In genomic region chr10:124525751-124526600, GRCh38 we compare ENCODE assay signal across 19 cellular contexts.
DNase-seq lines count a peak whose midpoint lies in the region; FAIRE-seq and TF ChIP-seq lines count a peak whose summit lies in the region.
"Had no signal": no experiment of that assay in that cellular context is flagged by ENCODE, and none has a peak within 500 bp of the region (broad histone marks: within the 10 kb centered on the region; RNA-seq: fewer than 3 reads in every experiment).

No MANE protein-coding gene starts in this region.

- H2BK15ac ChIP-seq in H1 (ENCODE audit: low read length): peak overlapping the region; percentile 40; the same call in 1 of the 2 replicates

- no peak overlapping the region for H2BK120ac ChIP-seq in H1 (replicated peaks; ENCODE audit: low read depth, low read length)

- no peak overlapping the region for H2AFZ ChIP-seq in H1 (ENCODE audit: low read length)

- peaks cover 3% of the 10 kb centered on the region; the same call in 1 of the 2 replicates for H3K79me1 ChIP-seq in H1 (ENCODE audit: low read depth, low read length)

- H4K8ac ChIP-seq in H1 (ENCODE audit: extremely low read depth, insufficient read depth, low read length): no peak overlapping the region; the same call in 1 of the 2 replicates

- FAIRE-seq in H1 (lab: Jason Lieb, UNC): no peak
- FAIRE-seq: GM12891, islet of Langerhans had no signal

- H2BK12ac ChIP-seq in H1 (ENCODE audit: low read depth, low read length): peak overlapping the region; percentile 72; the same call in 1 of the 2 replicates

- CTCF ChIA-PET in H1 (lab: Charles Lee; ENCODE audit: partially characterized antibody): interaction anchor here (0.6 to 38.0 kb wide), 6 partner anchors 11 to 219 kb away, joined by 3 to 681 read pairs (median 3); no protein-coding TSS in a partner anchor

- no peak for TF ChIP-seq EP300 in H1 (IDR thresholded peaks at IDR 0.05; ENCODE audit: borderline replicate concordance in 1 of 2, low read depth in 2 of 2, low read length in 2 of 2)
- no peak for TF ChIP-seq EP300 in suprapubic skin (IDR thresholded peaks at IDR 0.05)

- WGBS in H1 (ENCODE audit: extremely low coverage in 1 of 2, insufficient coverage in 1 of 2, insufficient read length in 1 of 2, insufficient replicate concordance in 2 of 2, low coverage in 1 of 2, low lambda C conversion rate in 2 of 2, missing lambda C conversion rate in 1 of 2), 2 experiments: 85% methylated on average over 19 of the region's 20 CpGs; no CpG with 5 or more reads in 1 of the 2 experiments
- WGBS in suprapubic skin: 89% methylated on average over 12 of the region's 20 CpGs

- H3K9ac ChIP-seq in H1 (replicated peaks in 1 of 4; ENCODE audit: extremely low read depth in 1 of 4, low read depth in 3 of 4, low read length in 3 of 4) (no peak overlapping the region), muscle layer of colon (ENCODE audit: low read length) (no peak overlapping the region)

- H3K18ac ChIP-seq in H1 (ENCODE audit: extremely low read depth, low read length): no peak overlapping the region

- H3K23ac ChIP-seq in H1 (ENCODE audit: insufficient read length): no peak overlapping the region

- H3K23me2 ChIP-seq in H1 (ENCODE audit: low read depth, low read length): no peaks in the 10 kb centered on the region

- no peak overlapping the region for H3K4ac ChIP-seq in H1 (replicated peaks; ENCODE audit: insufficient read length, low read depth, low read length)

- H3K36me3 ChIP-seq in H7 (replicated peaks; ENCODE audit: control insufficient read depth, insufficient read depth, low read length): no peaks in the 10 kb centered on the region
- H3K36me3 ChIP-seq in H1 (ENCODE audit: control insufficient read depth in 2 of 4, insufficient read depth in 4 of 4, low read length in 3 of 4): no peaks in the 10 kb centered on the region
- H3K36me3 ChIP-seq in muscle layer of colon (ENCODE audit: insufficient read depth, low read length): no peaks in the 10 kb centered on the region
- no peaks in the 10 kb centered on the region for H3K36me3 ChIP-seq in suprapubic skin
- H3K36me3 ChIP-seq in BE2C: no peaks in the 10 kb centered on the region
- H3K36me3 ChIP-seq: cardiac muscle cell, neutrophil had no signal

- no peaks in the 10 kb centered on the region for H3K27me3 ChIP-seq in H7 (ENCODE audit: control insufficient read depth, insufficient read depth, low read length)
- H3K27me3 ChIP-seq in H1 (replicated peaks in 1 of 4; ENCODE audit: control insufficient read depth in 3 of 4, extremely low read depth in 1 of 4, insufficient read depth in 3 of 4, low read length in 3 of 4): no peaks in the 10 kb centered on the region
- no peaks in the 10 kb centered on the region for H3K27me3 ChIP-seq in muscle layer of colon (ENCODE audit: control insufficient read depth in 1 of 2, insufficient read depth in 2 of 2, low read length in 2 of 2)
- no peaks in the 10 kb centered on the region for H3K27me3 ChIP-seq in suprapubic skin
- no peaks in the 10 kb centered on the region for H3K27me3 ChIP-seq in BE2C
- H3K27me3 ChIP-seq: cardiac muscle cell had no signal

- no peak overlapping the region for H2BK20ac ChIP-seq in H1 (ENCODE audit: low read length)

- H3K14ac ChIP-seq in H1 (ENCODE audit: insufficient read length): no peak overlapping the region

- 0 out of 2 replicates have a peak overlapping the region, but pooled peaks have one; percentile 7 for H2AK5ac ChIP-seq in H1 (ENCODE audit: low read depth, low read length)

- POLR2A ChIA-PET in H1 (lab: Charles Lee; ENCODE audit: partially characterized antibody): interaction anchor here (1.2 kb wide), 1 partner anchor 21 kb away, joined by 3 read pairs; no protein-coding TSS in a partner anchor

- TF ChIP-seq CTCF in H1 (IDR thresholded peaks at IDR 0.05; ENCODE audit: control extremely low read depth in 1 of 3, insufficient read depth in 1 of 3, low read depth in 1 of 3, low read length in 3 of 3) (no peak), suprapubic skin (IDR thresholded peaks at IDR 0.05) (no peak), BE2C (IDR thresholded peaks at IDR 0.05; ENCODE audit: low read depth, low read length) (no peak)

- peak overlapping the region; percentile 15; the same call in 1 of the 2 replicates for H2BK5ac ChIP-seq in H1 (ENCODE audit: low read depth, low read length)

- TF ChIP-seq POLR2A in H1 (IDR thresholded peaks at IDR 0.05; ENCODE audit: control extremely low read depth in 1 of 2, low read depth in 2 of 2, low read length in 2 of 2): no peak
- no peak for TF ChIP-seq POLR2A in suprapubic skin (IDR thresholded peaks at IDR 0.05)

- no peaks in the 10 kb centered on the region for H3K79me2 ChIP-seq in H1 (ENCODE audit: control insufficient read depth in 1 of 2, insufficient read depth in 2 of 2, low read length in 2 of 2)

- H4K91ac ChIP-seq in H1 (replicated peaks; ENCODE audit: insufficient read length, low read length): peak overlapping the region; percentile 46

- no peak for TF ChIP-seq RAD21 in H1 (IDR thresholded peaks at IDR 0.05 in 1 of 2, conservative IDR thresholded peaks at IDR 0.05 in 1 of 2; ENCODE audit: low read depth in 2 of 2, low read length in 2 of 2)

- H3K4me3 ChIP-seq in H7 (ENCODE audit: insufficient read depth, low read depth, low read length): no peak overlapping the region
- H3K4me3 ChIP-seq in H1 (ENCODE audit: extremely low read depth in 1 of 4, insufficient read depth in 2 of 4, low read depth in 3 of 4, low read length in 4 of 4): no peak overlapping the region
- H3K4me3 ChIP-seq in muscle layer of colon (ENCODE audit: low read depth in 1 of 2, low read length in 2 of 2): no peak overlapping the region
- no peak overlapping the region for H3K4me3 ChIP-seq in suprapubic skin
- no peak overlapping the region for H3K4me3 ChIP-seq in BE2C (ENCODE audit: low read depth, low read length)
- H3K4me3 ChIP-seq: cardiac muscle cell had no signal

- H3K56ac ChIP-seq in H1 (replicated peaks; ENCODE audit: insufficient read length, low read depth, low read length): no peak overlapping the region

- DNase-seq in H7: peak; percentile 70
- DNase-seq in H1 (ENCODE audit: low read depth in 1 of 2, low spot score in 2 of 2): no peak
- no peak for DNase-seq in suprapubic skin (ENCODE audit: low spot score in 2 of 2)
- no peak for DNase-seq in activated naive CD4-positive, alpha-beta T cell treated with anti-CD3 and anti-CD28 coated beads, Interleukin-2, amount 50 U/mL, for 16 hours
- no peak for DNase-seq in NCI-H446 (lab: John Stamatoyannopoulos, UW)
- no peak for DNase-seq in BE2C
- DNase-seq: activated B cell treated with CpG ODN at 0.5 μM for 24 hours; activated CD4-positive, alpha-beta T cell treated with anti-CD3 and anti-CD28 coated beads, Interleukin-2, amount 50 U/mL, for 4 hours; activated naive CD4-positive, alpha-beta T cell treated with anti-CD3 and anti-CD28 coated beads, Interleukin-2, amount 10 ng/mL, durations not matched to agents 7 days and 5 days; NCI-H2081; NCI-H345; retina; SHP77; T1000 had no signal

- H3K27ac ChIP-seq in H1 (ENCODE audit: low read depth, low read length) (no peak overlapping the region), muscle layer of colon (ENCODE audit: low read depth, low read length) (peak overlapping the region; percentile 85), suprapubic skin (peak overlapping the region; percentile 24)
- H3K27ac ChIP-seq: cardiac muscle cell, neutrophil had no signal

- no peaks in the 10 kb centered on the region for H4K20me1 ChIP-seq in H1 (replicated peaks in 1 of 2; ENCODE audit: control insufficient read depth in 1 of 2, insufficient read depth in 2 of 2, low read length in 2 of 2)

- H3K9me3 ChIP-seq in H1 (ENCODE audit: insufficient read depth in 2 of 2, low read depth in 1 of 2, low read length in 1 of 2) (no peaks in the 10 kb centered on the region), muscle layer of colon (ENCODE audit: low read length) (no peaks in the 10 kb centered on the region), suprapubic skin (no peaks in the 10 kb centered on the region), BE2C (no peaks in the 10 kb centered on the region)
- H3K9me3 ChIP-seq: neutrophil had no signal

- peaks cover 0 to 21% (median 3%) of the 10 kb centered on the region in 4 experiments; a peak in 5 of 7 replicates for H3K4me1 ChIP-seq in H1 (replicated peaks in 1 of 4; ENCODE audit: control insufficient read depth in 3 of 4, insufficient read depth in 4 of 4, low read length in 3 of 4)
- H3K4me1 ChIP-seq in muscle layer of colon (ENCODE audit: insufficient read depth, low read length): peaks cover 40% of the 10 kb centered on the region
- H3K4me1 ChIP-seq in suprapubic skin: peaks cover 38% of the 10 kb centered on the region
- H3K4me1 ChIP-seq in BE2C: peaks cover 8% of the 10 kb centered on the region

- no peak overlapping the region for H4K5ac ChIP-seq in H1 (ENCODE audit: insufficient read length, low read depth, low read length)

- no peak overlapping the region for H3K4me2 ChIP-seq in H1 (ENCODE audit: insufficient read depth in 1 of 2, low read depth in 2 of 2, low read length in 2 of 2)

TF ChIP-seq in H1, 55 proteins besides CTCF, POLR2A, EP300 and RAD21:
- peak; percentile 72; the same call in 1 of the 2 replicates for TF ChIP-seq KDM1A (IDR thresholded peaks at IDR 0.05; ENCODE audit: borderline replicate concordance, low read length)
- TF ChIP-seq YY1 (IDR thresholded peaks at IDR 0.05; ENCODE audit: low read depth, low read length): no peak
- peak; percentile 83 for TF ChIP-seq TEAD4 (IDR thresholded peaks at IDR 0.05; ENCODE audit: low read depth, low read length)
TF ChIP-seq in H1: peak in this region for 2.
